2 cellular contexts compared by ENCODE assay signal in the genomic region with DNA sequence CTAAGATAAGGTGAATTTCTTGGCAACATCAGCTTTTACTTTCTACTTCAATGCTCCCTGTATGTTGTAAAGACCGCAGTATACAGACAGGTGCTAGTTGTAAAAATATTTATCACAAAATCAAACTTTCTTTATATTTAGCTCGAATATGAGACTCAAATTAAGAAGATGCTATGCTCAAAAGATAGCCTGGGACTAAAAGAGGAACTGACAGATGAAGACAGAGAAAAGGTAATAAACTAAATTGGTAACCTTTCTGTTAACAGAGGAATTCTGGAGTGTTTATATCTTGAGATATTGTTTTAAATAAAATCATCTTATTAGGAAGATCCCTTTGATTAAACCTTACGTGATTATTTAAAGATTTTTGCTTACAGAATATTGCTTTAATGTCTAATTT.
TF ChIP-seq lines count a peak whose summit lies in the region.

No MANE protein-coding gene starts in this region.

TF ChIP-seq in HepG2, 621 proteins besides CTCF, POLR2A, EP300 and RAD21:
- TF ChIP-seq ONECUT2 (CRISPR knock-in tag; IDR thresholded peaks at IDR 0.05) (no peak), IKZF4 (CRISPR knock-in tag; IDR thresholded peaks at IDR 0.05; ENCODE audit: borderline replicate concordance, low read depth, not compliant biosample characterization) (no peak), FIP1L1 (IDR thresholded peaks at IDR 0.05; ENCODE audit: borderline replicate concordance, insufficient read depth, low read depth, low read length) (no peak), PHF20 (CRISPR knock-in tag; IDR thresholded peaks at IDR 0.05) (no peak), ZNF10 (CRISPR knock-in tag; IDR thresholded peaks at IDR 0.05; ENCODE audit: borderline replicate concordance, low read depth) (no peak), POLR2G (IDR thresholded peaks at IDR 0.05; ENCODE audit: low read depth, low read length) (no peak)

TF ChIP-seq in GM12878, 131 proteins besides CTCF, POLR2A, EP300 and RAD21:
- TF ChIP-seq STAT1 (conservative IDR thresholded peaks at IDR 0.05), result no peak
- 0 out of 2 replicates have a peak, but pooled peaks have one; percentile 3 for TF ChIP-seq SPI1 (IDR thresholded peaks at IDR 0.05; ENCODE audit: borderline replicate concordance, insufficient read depth, low read depth, low read length)
- no peak for TF ChIP-seq ZBTB11 (CRISPR knock-in tag; IDR thresholded peaks at IDR 0.05)
